ENCODE assay signal across 14 cellular contexts in genomic region chr3:196772102-196772501, GRCh38. TPM values are rescaled to one million over a fixed set of nuclear protein-coding genes. Genes with fewer than 3 reads are reported as not detected.
DNase-seq lines count a peak whose midpoint lies in the region; ATAC-seq and TF ChIP-seq lines count a peak whose summit lies in the region.
"Had no signal": no experiment of that assay in that cellular context is flagged by ENCODE, and none has a peak within 500 bp of the region (broad histone marks: within the 10 kb centered on the region; RNA-seq: fewer than 3 reads in every experiment).

No MANE protein-coding gene starts in this region.

- H3K27ac ChIP-seq in OCI-LY7 (ENCODE audit: low read depth, low read length, poor library complexity, severe bottlenecking), result no peak overlapping the region
- H3K27ac ChIP-seq in layer of hippocampus (ENCODE audit: low read depth, low read length), result peak overlapping the region; percentile 86
- peak overlapping the region in 2 of 8 donors; percentile 7 to 68 for H3K27ac ChIP-seq in spleen
- H3K27ac ChIP-seq: coronary artery, PC-9 had no signal

- no TSS peak for BruUV-seq in OCI-LY7 (replicated peaks; lab: Mats Ljungman, UMichigan)

- intact Hi-C loops in OCI-LY7 (cut with micrococcal nuclease; ENCODE audit: unreplicated experiment) (no loop called here), spleen (cut with DNase I; ENCODE audit: low total_unique reads) (no loop called here)

- POLR2A ChIA-PET in OCI-LY7 (lab: Charles Lee), result no interaction called here

- no peaks in the 10 kb centered on the region for H3K9me3 Mint-ChIP-seq in stimulated activated naive CD8-positive, alpha-beta T cell treated with anti-CD3 and anti-CD28 coated beads, Interleukin-15, Interleukin-2, amounts not matched to agents 100 ng/mL and 50 ng/mL, for 24 hours

- peaks cover 92% of the 10 kb centered on the region for H3K79me2 ChIP-seq in OCI-LY7 (ENCODE audit: insufficient read depth, low read depth, low read length)

- peaks cover 18% of the 10 kb centered on the region for H3K36me3 Mint-ChIP-seq in stimulated activated naive CD8-positive, alpha-beta T cell treated with anti-CD3 and anti-CD28 coated beads, Interleukin-15, Interleukin-2, amounts not matched to agents 100 ng/mL and 50 ng/mL, for 24 hours (ENCODE audit: low read depth)

- 0 out of 2 replicates have a peak, but pooled peaks cover 5% of the 10 kb centered on the region for H4K20me1 ChIP-seq in OCI-LY7 (ENCODE audit: insufficient read depth, low read length)

- no peaks in the 10 kb centered on the region for H3K9me2 ChIP-seq in OCI-LY7 (ENCODE audit: insufficient read depth, low read length)

- H3K4me1 ChIP-seq in OCI-LY7 (ENCODE audit: insufficient read depth, low read length, poor library complexity, severe bottlenecking), result peaks cover 7% of the 10 kb centered on the region
- peaks cover 23 to 93% (median 62%) of the 10 kb centered on the region in 6 donors for H3K4me1 ChIP-seq in spleen

- no peak for DNase-seq in stimulated activated naive CD8-positive, alpha-beta T cell treated with anti-CD3 and anti-CD28 coated beads, Interleukin-15, Interleukin-2, amounts not matched to agents 100 U/mL and 50 U/mL, for 24 hours
- DNase-seq in OCI-LY7 (ENCODE audit: low spot score) (peak; percentile 8), spleen (no peak)
- DNase-seq: activated CD8-positive, alpha-beta memory T cell treated with anti-CD3 and anti-CD28 coated beads, Interleukin-2, amount 50 U/mL, for 4 hours; DMS79; NCI-H226; PC-9 had no signal

- TF ChIP-seq POLR2A in spleen (IDR thresholded peaks at IDR 0.05), result no peak

- H3K9me3 ChIP-seq in OCI-LY7 (ENCODE audit: low read length), result no peaks in the 10 kb centered on the region
- H3K9me3 ChIP-seq in spleen, result no peaks in the 10 kb centered on the region
- H3K9me3 ChIP-seq: esophagus muscularis mucosa had no signal

- TF ChIP-seq CTCF in OCI-LY7 (conservative IDR thresholded peaks at IDR 0.05; ENCODE audit: low read length), result no peak
- TF ChIP-seq CTCF in spleen (IDR thresholded peaks at IDR 0.05 in 8 of 11, conservative IDR thresholded peaks at IDR 0.05 in 3 of 11), result no peak

- H3K27me3 ChIP-seq in layer of hippocampus (ENCODE audit: control insufficient read depth, insufficient read depth, low read length) (no peaks in the 10 kb centered on the region), spleen (replicated peaks in 1 of 7) (no peaks in the 10 kb centered on the region)
- H3K27me3 ChIP-seq: esophagus muscularis mucosa had no signal

- no peak overlapping the region for H3K4me2 ChIP-seq in OCI-LY7 (ENCODE audit: low read length)
- H3K4me2 ChIP-seq: PC-9 had no signal

- peaks cover 39% of the 10 kb centered on the region for H3K36me3 ChIP-seq in OCI-LY7 (ENCODE audit: insufficient read depth, low read length)
- peaks cover 0 to 21% (median 4%) of the 10 kb centered on the region in 6 donors for H3K36me3 ChIP-seq in spleen

- H3K4me3 ChIP-seq in OCI-LY7 (ENCODE audit: low read depth, low read length, poor library complexity, severe bottlenecking) (no peak overlapping the region), spleen (no peak overlapping the region)
- H3K4me3 ChIP-seq: coronary artery, esophagus muscularis mucosa, PC-9 had no signal

- peaks cover 58% of the 10 kb centered on the region for H3K4me1 Mint-ChIP-seq in stimulated activated naive CD8-positive, alpha-beta T cell treated with anti-CD3 and anti-CD28 coated beads, Interleukin-15, Interleukin-2, amounts not matched to agents 100 ng/mL and 50 ng/mL, for 24 hours (ENCODE audit: low read depth)

- H3K27ac Mint-ChIP-seq in stimulated activated naive CD8-positive, alpha-beta T cell treated with anti-CD3 and anti-CD28 coated beads, Interleukin-15, Interleukin-2, amounts not matched to agents 100 ng/mL and 50 ng/mL, for 24 hours, result peak overlapping the region; percentile 33

- 61 to 80% (median 72%) methylated on average over 4 of the region's 4 CpGs for WGBS in spleen, 5 donors

- no peak for ATAC-seq in stimulated activated naive CD8-positive, alpha-beta T cell treated with anti-CD3 and anti-CD28 coated beads, Interleukin-15, Interleukin-2, amounts not matched to agents 100 U/mL and 50 U/mL, for 24 hours
- ATAC-seq in GM18861 (IDR thresholded peaks at IDR 0.05; ENCODE audit: unreplicated experiment) (no peak), GM21723 (IDR thresholded peaks at IDR 0.05; ENCODE audit: unreplicated experiment) (no peak), GM21367 (IDR thresholded peaks at IDR 0.05; ENCODE audit: unreplicated experiment) (no peak)

- no peak overlapping the region for H3K4me3 Mint-ChIP-seq in stimulated activated naive CD8-positive, alpha-beta T cell treated with anti-CD3 and anti-CD28 coated beads, Interleukin-15, Interleukin-2, amounts not matched to agents 100 ng/mL and 50 ng/mL, for 24 hours

- CTCF ChIA-PET in OCI-LY7 (lab: Charles Lee; ENCODE audit: unreplicated experiment), result no interaction called here

- no peaks in the 10 kb centered on the region for H3K27me3 Mint-ChIP-seq in stimulated activated naive CD8-positive, alpha-beta T cell treated with anti-CD3 and anti-CD28 coated beads, Interleukin-15, Interleukin-2, amounts not matched to agents 100 ng/mL and 50 ng/mL, for 24 hours

- H2AFZ ChIP-seq in OCI-LY7 (ENCODE audit: low read length), result no peak overlapping the region
- H2AFZ ChIP-seq: PC-9 had no signal

RNA-seq across cellular contexts. Expression of gene PAK2, which starts 32.4 kb away (rescaled TPM):
- total RNA-seq in OCI-LY7 (2014; rRNA removed; shearing (Covaris generic)), result 24.5 and 37.9 TPM in 2 replicates
- total RNA-seq in OCI-LY7 (2022) (83.8 and 95.6 TPM in 2 replicates), spleen (100 to 1,000 TPM in 5 of 7 donors, 10 to 100 TPM in 2; 95.1 to 113 (median 108) TPM)
- polyA plus RNA-seq in spleen, result 10 to 100 TPM; 21.2 to 34.9 (median 25.1) TPM

RNA-seq across cellular contexts. Expression of gene PIGX, which starts 59.9 kb away (rescaled TPM):
- total RNA-seq in OCI-LY7 (2014; rRNA removed; shearing (Covaris generic)), result 24.1 and 24.9 TPM in 2 replicates
- total RNA-seq in OCI-LY7 (2022), result 31.5 and 32.4 TPM in 2 replicates
- 10 to 100 TPM; 14.1 to 29.2 (median 17.8) TPM for total RNA-seq in spleen
- 1 to 10 TPM; 4.5 to 6.7 (median 5.3) TPM for polyA plus RNA-seq in spleen
